Comparison of ENCODE assay signal across 20 cellular contexts in the genomic region with DNA sequence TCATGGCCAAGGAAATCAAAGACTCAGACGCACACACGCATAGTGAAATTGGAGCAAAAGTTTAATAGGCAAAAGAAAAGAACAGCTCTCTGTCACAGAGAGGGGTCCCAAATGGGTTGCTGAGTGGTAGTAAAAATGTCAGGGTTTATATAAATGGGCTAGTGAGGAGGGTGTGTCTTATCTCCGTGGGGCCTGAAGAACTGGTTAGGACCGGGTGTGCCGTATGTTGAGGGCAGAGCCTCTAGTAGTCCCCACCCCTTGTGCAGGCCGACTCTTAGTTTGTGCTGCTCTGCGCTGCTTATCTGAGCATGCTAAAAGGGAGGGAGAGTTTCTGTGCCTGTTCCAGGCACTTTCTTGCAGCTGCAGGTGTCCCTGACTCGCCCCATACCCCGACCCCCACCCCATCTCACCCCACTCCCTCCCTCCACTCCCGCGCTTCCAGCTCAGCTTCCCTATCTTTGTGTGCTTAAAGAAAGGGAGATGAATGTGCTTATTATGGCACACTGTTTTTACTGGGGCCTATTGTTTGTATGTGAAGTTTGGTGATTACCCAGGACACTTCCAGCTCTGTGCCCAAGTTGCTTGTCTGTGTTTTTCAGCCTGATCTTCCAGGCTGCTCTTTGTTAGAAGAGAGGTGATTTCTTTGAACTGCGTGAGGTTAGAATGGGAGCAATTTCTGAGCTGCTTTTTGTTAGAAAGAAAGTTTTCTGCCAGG.
DNase-seq lines count a peak whose midpoint lies in the region; ATAC-seq and TF ChIP-seq lines count a peak whose summit lies in the region.
"Had no signal": no experiment of that assay in that cellular context is flagged by ENCODE, and none has a peak within 500 bp of the region (broad histone marks: within the 10 kb centered on the region; RNA-seq: fewer than 3 reads in every experiment).

No MANE protein-coding gene starts in this region.

- H3K4me2 ChIP-seq in neural progenitor cell, result peak overlapping the region; percentile 57
- H3K4me2 ChIP-seq: KMS-11 had no signal

- H3K4me3 Mint-ChIP-seq in neural progenitor cell, result no peak overlapping the region
- H3K4me3 Mint-ChIP-seq: activated naive CD4-positive, alpha-beta T cell treated with anti-CD3 and anti-CD28 coated beads, Interleukin-2, amount 50 U/mL, for 24 hours; central memory CD8-positive, alpha-beta T cell; naive B cell; stimulated activated naive B cell treated with anti-CD40 and anti-IgM and Interleukin-4, amounts not matched to agents 10 μg/mL and 1 μg/mL and 100 μg/mL, for 72 hours had no signal

- H3K4me1 ChIP-seq in neural progenitor cell (peaks cover 18% of the 10 kb centered on the region), SJCRH30 (peaks cover 19% of the 10 kb centered on the region)
- H3K4me1 ChIP-seq: sigmoid colon had no signal

- H3K9me3 ChIP-seq in neural progenitor cell (ENCODE audit: low read depth), result no peaks in the 10 kb centered on the region
- no peaks in the 10 kb centered on the region for H3K9me3 ChIP-seq in SJCRH30 (replicated peaks)

- H3K36me3 ChIP-seq in neural progenitor cell (no peaks in the 10 kb centered on the region), SJCRH30 (no peaks in the 10 kb centered on the region; the same call in 1 of the 2 replicates)
- H3K36me3 ChIP-seq: sigmoid colon, vagina had no signal

- no peaks in the 10 kb centered on the region for H3K27me3 ChIP-seq in neural progenitor cell
- no peaks in the 10 kb centered on the region for H3K27me3 ChIP-seq in SJCRH30
- H3K27me3 ChIP-seq: sigmoid colon, vagina had no signal

- H3K9me3 Mint-ChIP-seq in neural progenitor cell, result peaks cover 2% of the 10 kb centered on the region

- peak overlapping the region; percentile 80 for H2AFZ ChIP-seq in neural progenitor cell (replicated peaks)

- no peak for TF ChIP-seq POLR2A in erythroblast (IDR thresholded peaks at IDR 0.05; ENCODE audit: low read length)

- peak overlapping the region; percentile 91 for H3K27ac Mint-ChIP-seq in neural progenitor cell
- H3K27ac Mint-ChIP-seq: activated naive CD4-positive, alpha-beta T cell treated with anti-CD3 and anti-CD28 coated beads, Interleukin-2, amount 50 U/mL, for 24 hours; stimulated activated naive B cell treated with anti-CD40 and anti-IgM and Interleukin-4, amounts not matched to agents 10 μg/mL and 1 μg/mL and 100 μg/mL, for 72 hours had no signal

- DNase-seq in NCI-H128 (lab: John Stamatoyannopoulos, UW; ENCODE audit: unreplicated experiment), result peak; percentile 5
- DNase-seq in erythroblast (lab: John Stamatoyannopoulos, UW), result peak; percentile 73 to 86
- DNase-seq in neural progenitor cell (ENCODE audit: low spot score), result peak; percentile 74
- DNase-seq in NCI-H1092 treated with DMSO at 0.1 percent for 48 hours (lab: John Stamatoyannopoulos, UW), result no peak
- no peak for DNase-seq in NCI-H1105 treated with DMSO at 0.1 percent for 48 hours (lab: John Stamatoyannopoulos, UW)
- no peak for DNase-seq in SJCRH30
- DNase-seq: kidney; naive B cell; NCI-H1694 treated with DMSO at 0.1 percent for 48 hours; NCI-H526 treated with DMSO at 0.1 percent for 48 hours; RPMI8226; sigmoid colon; stimulated activated naive B cell treated with anti-CD40 and anti-IgM and Interleukin-4, amounts not matched to agents 10 μg/mL and 1 μg/mL and 100 μg/mL, for 72 hours had no signal

- TF ChIP-seq CTCF in 22Rv1 (IDR thresholded peaks at IDR 0.05) (no peak), neural progenitor cell (IDR thresholded peaks at IDR 0.05) (no peak)

- H3K4me1 Mint-ChIP-seq in neural progenitor cell, result peaks cover 10% of the 10 kb centered on the region
- H3K4me1 Mint-ChIP-seq: activated naive CD4-positive, alpha-beta T cell treated with anti-CD3 and anti-CD28 coated beads, Interleukin-2, amount 50 U/mL, for 24 hours; central memory CD8-positive, alpha-beta T cell; naive B cell; stimulated activated naive B cell treated with anti-CD40 and anti-IgM and Interleukin-4, amounts not matched to agents 10 μg/mL and 1 μg/mL and 100 μg/mL, for 72 hours had no signal

- no peak overlapping the region for H3K9ac ChIP-seq in neural progenitor cell
- H3K9ac ChIP-seq: KMS-11 had no signal

- no peaks in the 10 kb centered on the region for H3K79me2 ChIP-seq in neural progenitor cell (ENCODE audit: low read depth)

- peaks cover 2% of the 10 kb centered on the region for H3K27me3 Mint-ChIP-seq in neural progenitor cell (ENCODE audit: insufficient read depth, low read depth)
- H3K27me3 Mint-ChIP-seq: activated naive CD4-positive, alpha-beta T cell treated with anti-CD3 and anti-CD28 coated beads, Interleukin-2, amount 50 U/mL, for 24 hours; central memory CD8-positive, alpha-beta T cell; naive B cell; stimulated activated naive B cell treated with anti-CD40 and anti-IgM and Interleukin-4, amounts not matched to agents 10 μg/mL and 1 μg/mL and 100 μg/mL, for 72 hours had no signal

- no peaks in the 10 kb centered on the region for H3K36me3 Mint-ChIP-seq in neural progenitor cell
- H3K36me3 Mint-ChIP-seq: activated naive CD4-positive, alpha-beta T cell treated with anti-CD3 and anti-CD28 coated beads, Interleukin-2, amount 50 U/mL, for 24 hours; naive B cell; stimulated activated naive B cell treated with anti-CD40 and anti-IgM and Interleukin-4, amounts not matched to agents 10 μg/mL and 1 μg/mL and 100 μg/mL, for 72 hours had no signal

- H3K27ac ChIP-seq in 22Rv1 (peak overlapping the region; percentile 38), neural progenitor cell (peak overlapping the region; percentile 71), SJCRH30 (no peak overlapping the region)
- H3K27ac ChIP-seq: KMS-11, sigmoid colon, vagina had no signal

- H4K20me1 ChIP-seq in neural progenitor cell (ENCODE audit: low read depth), result no peaks in the 10 kb centered on the region

- ATAC-seq in GM18909 (IDR thresholded peaks at IDR 0.05; ENCODE audit: poor library complexity, unreplicated experiment), result no peak
- ATAC-seq: activated CD4-positive, CD25-positive, alpha-beta regulatory T cell treated with anti-CD3 and anti-CD28 coated beads, Interleukin-2, amount 50 U/mL, for 24 hours; stimulated activated naive B cell treated with anti-CD40 and anti-IgM and Interleukin-4, amounts not matched to agents 10 μg/mL and 1 μg/mL and 100 μg/mL, for 72 hours had no signal

- peak overlapping the region; percentile 10 for H3K4me3 ChIP-seq in neural progenitor cell
- H3K4me3 ChIP-seq in SJCRH30, result no peak overlapping the region
- H3K4me3 ChIP-seq: sigmoid colon, vagina had no signal

- H3F3A ChIP-seq in neural progenitor cell (ENCODE audit: low read depth), result peaks cover 16% of the 10 kb centered on the region

Comparison
In these comparisons a context has a peak if more than half of its experiments do, and no peak if none do; other contexts are left out.
1. DNase-seq: peak in NCI-H128 (single experiment), erythroblast (2 of 2) and neural progenitor cell (single experiment); none in NCI-H1092 treated with DMSO at 0.1 percent for 48 hours (single experiment), NCI-H1105 treated with DMSO at 0.1 percent for 48 hours (single experiment) and SJCRH30 (0 of 2).